Comparison of ENCODE assay signal across 11 cellular contexts in genomic region chr7:122485841-122486240, GRCh38.
"Had no signal": no experiment of that assay in that cellular context is flagged by ENCODE, and none has a peak within 500 bp of the region (broad histone marks: within the 10 kb centered on the region; RNA-seq: fewer than 3 reads in every experiment).

No MANE protein-coding gene starts in this region.

- DNase-seq: activated CD4-positive, alpha-beta T cell treated with anti-CD3 and anti-CD28 coated beads, Interleukin-2, amount 10 ng/mL, durations not matched to agents 24 days and 14 days; activated naive CD8-positive, alpha-beta T cell treated with anti-CD3 and anti-CD28 coated beads for 36 hours; anterior cingulate cortex; islet precursor cell; naive B cell; pancreas; sigmoid colon; stimulated activated CD4-positive, alpha-beta T cell treated with anti-CD3 and anti-CD28 coated beads, Interleukin-12 subunit alpha, Interleukin-12 subunit beta, amount 100 ng/mL, for 4 hours had no signal

- H3K4me1 ChIP-seq: pancreas, sigmoid colon had no signal

- H3K4me3 ChIP-seq: pancreas, sigmoid colon, thoracic aorta had no signal

- H3K27me3 ChIP-seq: pancreas, sigmoid colon had no signal

- H3K36me3 ChIP-seq: sigmoid colon, thoracic aorta had no signal

- ATAC-seq: esophagus mucosa; pancreas; stimulated activated effector memory CD8-positive, alpha-beta T cell treated with anti-CD3 and anti-CD28 coated beads, Interleukin-12 subunit alpha, Interleukin-12 subunit beta, amount 100 ng/mL, for 72 hours had no signal

- H3K9me3 ChIP-seq: pancreas, sigmoid colon, thoracic aorta had no signal
